ENCODE assay signal across 14 cellular contexts in the genomic region with DNA sequence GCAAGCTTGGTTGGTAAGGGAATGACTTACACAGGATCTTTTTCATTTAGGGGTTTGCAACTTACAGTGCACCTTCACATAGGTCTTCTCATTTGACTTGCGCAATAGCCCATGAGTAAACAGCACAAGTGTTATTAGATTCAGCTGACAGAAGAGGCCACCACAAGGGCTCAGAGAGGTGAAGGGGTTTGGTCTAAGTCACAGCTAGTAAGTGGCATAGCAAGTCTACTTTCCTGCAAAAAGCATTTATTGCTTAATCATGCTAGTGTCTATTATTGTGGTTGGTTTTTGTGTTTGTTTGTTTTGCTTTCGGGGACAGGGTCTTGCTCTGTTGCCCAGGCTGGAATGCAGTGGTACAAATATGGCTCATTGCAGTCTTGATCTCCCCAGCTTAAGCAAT.
A peak's percentile ranks its signal among the peaks of the same experiment; 100 is the strongest.
DNase-seq lines count a peak whose midpoint lies in the region; ATAC-seq, FAIRE-seq and TF ChIP-seq lines count a peak whose summit lies in the region.
"Had no signal": no experiment of that assay in that cellular context is flagged by ENCODE, and none has a peak within 500 bp of the region (broad histone marks: within the 10 kb centered on the region; RNA-seq: fewer than 3 reads in every experiment).

No MANE protein-coding gene starts in this region.

- FAIRE-seq in H1 (lab: Jason Lieb, UNC), result no peak
- FAIRE-seq: GM12878 had no signal

- no peak overlapping the region for H2BK20ac ChIP-seq in H1 (ENCODE audit: low read length)

- H3K4me1 ChIP-seq in GM23248 (ENCODE audit: insufficient read depth) (peaks cover 4% of the 10 kb centered on the region), H1 (replicated peaks in 1 of 4; ENCODE audit: control insufficient read depth in 3 of 4, insufficient read depth in 4 of 4, low read length in 3 of 4) (peaks cover 0 to 7% (median 4%) of the 10 kb centered on the region in 4 experiments; a peak in 6 of 7 replicates)

- no peaks in the 10 kb centered on the region for H3K9me2 ChIP-seq in GM23248 (ENCODE audit: insufficient read depth)

- TF ChIP-seq EP300 in H1 (IDR thresholded peaks at IDR 0.05; ENCODE audit: borderline replicate concordance in 1 of 2, low read depth in 2 of 2, low read length in 2 of 2), result no peak

- DNase-seq in GM23248 (peak; percentile 12), NCI-H510A (lab: John Stamatoyannopoulos, UW) (peak; percentile 19), H1 (ENCODE audit: low read depth in 1 of 2, low spot score in 2 of 2) (no peak), progenitor cell of endocrine pancreas (ENCODE audit: low spot score, unreplicated experiment) (no peak), HPDE6-E6E7 (ENCODE audit: extremely low spot score) (no peak), lower leg skin (ENCODE audit: low spot score in 2 of 2) (no peak), Kasumi-1 (lab: John Stamatoyannopoulos, UW) (no peak)
- DNase-seq: activated T-cell treated with anti-CD3 and anti-CD28 coated beads, Interleukin-2, amount 50 U/mL, for 4 hours; anterior cingulate cortex; hippocampal formation; SJCRH30 had no signal

- H3K79me2 ChIP-seq in GM23248 (ENCODE audit: insufficient read depth) (no peaks in the 10 kb centered on the region), H1 (ENCODE audit: control insufficient read depth in 1 of 2, insufficient read depth in 2 of 2, low read length in 2 of 2) (no peaks in the 10 kb centered on the region)

- H2BK120ac ChIP-seq in H1 (replicated peaks; ENCODE audit: low read depth, low read length), result no peak overlapping the region

- no peaks in the 10 kb centered on the region for H3K9me3 Mint-ChIP-seq in progenitor cell of endocrine pancreas (ENCODE audit: low read depth)

- no peaks in the 10 kb centered on the region for H3K27me3 Mint-ChIP-seq in progenitor cell of endocrine pancreas

- no peaks in the 10 kb centered on the region for H3K9me3 ChIP-seq in GM23248 (ENCODE audit: low read depth)
- H3K9me3 ChIP-seq in H1 (ENCODE audit: insufficient read depth in 2 of 2, low read depth in 1 of 2, low read length in 1 of 2), result no peaks in the 10 kb centered on the region
- H3K9me3 ChIP-seq: SJCRH30 had no signal

- WGBS in GM23248 (ENCODE audit: low coverage in 1 of 2, low lambda C conversion rate in 2 of 2, missing lambda C conversion rate in 2 of 2), 2 experiments, result 81 to 88% methylated on average over 2 of the region's 2 CpGs
- 70% methylated on average over 2 of the region's 2 CpGs; no CpG with 5 or more reads in 1 of the 2 experiments for WGBS in H1 (ENCODE audit: extremely low coverage in 1 of 2, insufficient coverage in 1 of 2, insufficient read length in 1 of 2, insufficient replicate concordance in 2 of 2, low coverage in 1 of 2, low lambda C conversion rate in 2 of 2, missing lambda C conversion rate in 1 of 2), 2 experiments
- whole genome bisulfite sequencing in lower leg skin, 2 donors, result 73 to 98% methylated on average over 2 of the region's 2 CpGs

- H2BK12ac ChIP-seq in H1 (ENCODE audit: low read depth, low read length), result no peak overlapping the region

- no peaks in the 10 kb centered on the region for H3K27me3 ChIP-seq in GM23248 (replicated peaks; ENCODE audit: insufficient read depth)
- no peaks in the 10 kb centered on the region for H3K27me3 ChIP-seq in H1 (replicated peaks in 1 of 4; ENCODE audit: control insufficient read depth in 3 of 4, extremely low read depth in 1 of 4, insufficient read depth in 3 of 4, low read length in 3 of 4)
- H3K27me3 ChIP-seq: SJCRH30 had no signal

- peak overlapping the region; percentile 8 for H3K27ac Mint-ChIP-seq in progenitor cell of endocrine pancreas

- CTCF ChIA-PET in H1 (lab: Charles Lee; ENCODE audit: partially characterized antibody), result interaction anchor here (1.3 to 1.7 kb wide), 4 partner anchors 9 to 100 kb away, joined by 3 to 7 read pairs (median 4); no protein-coding TSS in a partner anchor

- H2AFZ ChIP-seq in GM23248 (no peak overlapping the region), H1 (ENCODE audit: low read length) (no peak overlapping the region)

- no peak overlapping the region for H2BK15ac ChIP-seq in H1 (ENCODE audit: low read length)

- H3K14ac ChIP-seq in H1 (ENCODE audit: insufficient read length), result no peak overlapping the region

- in situ Hi-C loops in GM23248 (cut with MboI), result no loop called here

- no peaks in the 10 kb centered on the region for H3K79me1 ChIP-seq in H1 (ENCODE audit: low read depth, low read length)

- TF ChIP-seq RAD21 in H1 (IDR thresholded peaks at IDR 0.05 in 1 of 2, conservative IDR thresholded peaks at IDR 0.05 in 1 of 2; ENCODE audit: low read depth in 2 of 2, low read length in 2 of 2), result no peak

- H3K4me3 ChIP-seq in GM23248, result no peak overlapping the region
- H3K4me3 ChIP-seq in H1 (ENCODE audit: extremely low read depth in 1 of 4, insufficient read depth in 2 of 4, low read depth in 3 of 4, low read length in 4 of 4), result no peak overlapping the region
- H3K4me3 ChIP-seq in lower leg skin (ENCODE audit: low read depth, poor library complexity, severe bottlenecking), result no peak overlapping the region
- H3K4me3 ChIP-seq: GM12878, SJCRH30 had no signal

- no peak for ATAC-seq in HG03025 (IDR thresholded peaks at IDR 0.05; ENCODE audit: low FRiP score, unreplicated experiment)
- ATAC-seq: activated T-cell treated with anti-CD3 and anti-CD28 coated beads, Interleukin-2, amount 50 U/mL, for 4 hours; GM12878 had no signal

- no peak overlapping the region for H3K4me2 ChIP-seq in GM23248 (ENCODE audit: unreplicated experiment)
- no peak overlapping the region for H3K4me2 ChIP-seq in H1 (ENCODE audit: insufficient read depth in 1 of 2, low read depth in 2 of 2, low read length in 2 of 2)
- H3K4me2 ChIP-seq: KMS-11 had no signal

- H3K23ac ChIP-seq in H1 (ENCODE audit: insufficient read length), result no peak overlapping the region

- H3K36me3 Mint-ChIP-seq in progenitor cell of endocrine pancreas (ENCODE audit: insufficient read depth), result no peaks in the 10 kb centered on the region

- H3K9ac ChIP-seq in GM23248 (no peak overlapping the region), H1 (replicated peaks in 1 of 4; ENCODE audit: extremely low read depth in 1 of 4, low read depth in 3 of 4, low read length in 3 of 4) (no peak overlapping the region)
- H3K9ac ChIP-seq: KMS-11 had no signal

- no peak overlapping the region for H2AK5ac ChIP-seq in H1 (ENCODE audit: low read depth, low read length)

- H3K18ac ChIP-seq in H1 (ENCODE audit: extremely low read depth, low read length), result no peak overlapping the region

- TF ChIP-seq POLR2A in H1 (IDR thresholded peaks at IDR 0.05; ENCODE audit: control extremely low read depth in 1 of 2, low read depth in 2 of 2, low read length in 2 of 2), result no peak
- no peak for TF ChIP-seq POLR2A in lower leg skin (IDR thresholded peaks at IDR 0.05)

- H3K4ac ChIP-seq in H1 (replicated peaks; ENCODE audit: insufficient read length, low read depth, low read length), result no peak overlapping the region

- H3K56ac ChIP-seq in H1 (replicated peaks; ENCODE audit: insufficient read length, low read depth, low read length), result no peak overlapping the region

- H3K23me2 ChIP-seq in H1 (ENCODE audit: low read depth, low read length), result no peaks in the 10 kb centered on the region

- no peak overlapping the region for H4K8ac ChIP-seq in H1 (ENCODE audit: extremely low read depth, insufficient read depth, low read length)

- intact Hi-C loops in lower leg skin (cut with DNase I; ENCODE audit: low total_unique reads), result no loop called here

- H3K4me1 Mint-ChIP-seq in progenitor cell of endocrine pancreas (ENCODE audit: low read depth), result peaks cover 28% of the 10 kb centered on the region

- no peak overlapping the region for H4K5ac ChIP-seq in H1 (ENCODE audit: insufficient read length, low read depth, low read length)

- H4K20me1 ChIP-seq in GM23248 (ENCODE audit: insufficient read depth) (no peaks in the 10 kb centered on the region), H1 (replicated peaks in 1 of 2; ENCODE audit: control insufficient read depth in 1 of 2, insufficient read depth in 2 of 2, low read length in 2 of 2) (no peaks in the 10 kb centered on the region)

- no peaks in the 10 kb centered on the region for H3K36me3 ChIP-seq in GM23248 (ENCODE audit: low read depth)
- no peaks in the 10 kb centered on the region for H3K36me3 ChIP-seq in H1 (ENCODE audit: control insufficient read depth in 2 of 4, insufficient read depth in 4 of 4, low read length in 3 of 4)
- H3K36me3 ChIP-seq: SJCRH30 had no signal

- H3K27ac ChIP-seq in GM23248 (no peak overlapping the region), H1 (ENCODE audit: low read depth, low read length) (no peak overlapping the region)
- H3K27ac ChIP-seq: KMS-11, SJCRH30 had no signal

- TF ChIP-seq CTCF in H1 (IDR thresholded peaks at IDR 0.05; ENCODE audit: control extremely low read depth in 1 of 3, insufficient read depth in 1 of 3, low read depth in 1 of 3, low read length in 3 of 3), result no peak
- no peak for TF ChIP-seq CTCF in progenitor cell of endocrine pancreas (IDR thresholded peaks at IDR 0.05; ENCODE audit: unreplicated experiment)
- TF ChIP-seq CTCF in lower leg skin (IDR thresholded peaks at IDR 0.05), result no peak

- POLR2A ChIA-PET in H1 (lab: Charles Lee; ENCODE audit: partially characterized antibody), result interaction anchor here (1.3 kb wide), 1 partner anchor 71 kb away, joined by 3 read pairs; no protein-coding TSS in a partner anchor

- H2BK5ac ChIP-seq in H1 (ENCODE audit: low read depth, low read length), result no peak overlapping the region

- H3F3A ChIP-seq in GM23248 (ENCODE audit: insufficient read depth), result peaks cover 4% of the 10 kb centered on the region; the same call in 1 of the 2 replicates

- no peak overlapping the region for H4K91ac ChIP-seq in H1 (replicated peaks; ENCODE audit: insufficient read length, low read length)

- no peak overlapping the region for H3K4me3 Mint-ChIP-seq in progenitor cell of endocrine pancreas (ENCODE audit: low read depth)
- H3K4me3 Mint-ChIP-seq: activated T-cell treated with anti-CD3 and anti-CD28 coated beads, Interleukin-2, amount 50 U/mL, for 4 hours had no signal

TF ChIP-seq in H1, 55 proteins besides CTCF, POLR2A, EP300 and RAD21:
- TF ChIP-seq TAF7 (optimal IDR thresholded peaks at IDR 0.05; ENCODE audit: borderline replicate concordance, low read depth, low read length) (no peak), CEBPB (IDR thresholded peaks at IDR 0.05; ENCODE audit: low read depth, low read length) (peak; percentile 90)
TF ChIP-seq in H1: peak in this region for 1.

Comparison
In these comparisons a context has a peak if more than half of its experiments do, and no peak if none do; other contexts are left out.
1. DNase-seq: peak in GM23248 (single experiment) and NCI-H510A (single experiment); none in H1 (0 of 2), progenitor cell of endocrine pancreas (single experiment), HPDE6-E6E7 (single experiment), lower leg skin (0 of 2) and Kasumi-1 (0 of 2).